1 cellular context compared by ENCODE assay signal in genomic region chr7:1806354-1806753, GRCh38.
TF ChIP-seq lines count a peak whose summit lies in the region.

No MANE protein-coding gene starts in this region.

TF ChIP-seq in K562, 482 proteins besides CTCF, POLR2A, EP300 and RAD21 (continued from another document):
- TF ChIP-seq, protein P1, sequence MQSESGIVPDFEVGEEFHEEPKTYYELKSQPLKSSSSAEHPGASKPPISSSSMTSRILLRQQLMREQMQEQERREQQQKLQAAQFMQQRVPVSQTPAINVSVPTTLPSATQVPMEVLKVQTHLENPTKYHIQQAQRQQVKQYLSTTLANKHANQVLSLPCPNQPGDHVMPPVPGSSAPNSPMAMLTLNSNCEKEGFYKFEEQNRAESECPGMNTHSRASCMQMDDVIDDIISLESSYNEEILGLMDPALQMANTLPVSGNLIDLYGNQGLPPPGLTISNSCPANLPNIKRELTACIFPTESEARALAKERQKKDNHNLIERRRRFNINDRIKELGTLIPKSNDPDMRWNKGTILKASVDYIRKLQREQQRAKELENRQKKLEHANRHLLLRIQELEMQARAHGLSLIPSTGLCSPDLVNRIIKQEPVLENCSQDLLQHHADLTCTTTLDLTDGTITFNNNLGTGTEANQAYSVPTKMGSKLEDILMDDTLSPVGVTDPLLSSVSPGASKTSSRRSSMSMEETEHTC (IDR thresholded peaks at IDR 0.05): no peak
- TF ChIP-seq SMARCA4 (IDR thresholded peaks at IDR 0.05) (no peak), SIRT6 (IDR thresholded peaks at IDR 0.05; ENCODE audit: low read depth, low read length) (no peak), BRCA1 (IDR thresholded peaks at IDR 0.05) (no peak), BRCA1 (CRISPR knock-in tag; IDR thresholded peaks at IDR 0.05) (no peak), ETV6 (IDR thresholded peaks at IDR 0.05; ENCODE audit: borderline replicate concordance in 1 of 2, low read depth in 2 of 2, low read length in 1 of 2) (no peak), ETV6 (CRISPR knock-in tag; IDR thresholded peaks at IDR 0.05; ENCODE audit: borderline replicate concordance) (no peak)
- TF ChIP-seq, protein P2, sequence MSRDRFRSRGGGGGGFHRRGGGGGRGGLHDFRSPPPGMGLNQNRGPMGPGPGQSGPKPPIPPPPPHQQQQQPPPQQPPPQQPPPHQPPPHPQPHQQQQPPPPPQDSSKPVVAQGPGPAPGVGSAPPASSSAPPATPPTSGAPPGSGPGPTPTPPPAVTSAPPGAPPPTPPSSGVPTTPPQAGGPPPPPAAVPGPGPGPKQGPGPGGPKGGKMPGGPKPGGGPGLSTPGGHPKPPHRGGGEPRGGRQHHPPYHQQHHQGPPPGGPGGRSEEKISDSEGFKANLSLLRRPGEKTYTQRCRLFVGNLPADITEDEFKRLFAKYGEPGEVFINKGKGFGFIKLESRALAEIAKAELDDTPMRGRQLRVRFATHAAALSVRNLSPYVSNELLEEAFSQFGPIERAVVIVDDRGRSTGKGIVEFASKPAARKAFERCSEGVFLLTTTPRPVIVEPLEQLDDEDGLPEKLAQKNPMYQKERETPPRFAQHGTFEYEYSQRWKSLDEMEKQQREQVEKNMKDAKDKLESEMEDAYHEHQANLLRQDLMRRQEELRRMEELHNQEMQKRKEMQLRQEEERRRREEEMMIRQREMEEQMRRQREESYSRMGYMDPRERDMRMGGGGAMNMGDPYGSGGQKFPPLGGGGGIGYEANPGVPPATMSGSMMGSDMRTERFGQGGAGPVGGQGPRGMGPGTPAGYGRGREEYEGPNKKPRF (IDR thresholded peaks at IDR 0.05; ENCODE audit: low read depth, low read length): no peak
TF ChIP-seq in K562: peak in this region for 0.
